ENCODE assay signal across 8 cellular contexts in genomic region chr2:87456477-87457128, GRCh38.
DNase-seq lines count a peak whose midpoint lies in the region; ATAC-seq and TF ChIP-seq lines count a peak whose summit lies in the region.
"Not testable (repeated sequence)": the region's sequence is repeated elsewhere in the genome, so short reads cannot be mapped to it uniquely, and the experiment has no call there.

No MANE protein-coding gene starts in this region.

- not testable (repeated sequence) for TF ChIP-seq CTCF in MM.1S (IDR thresholded peaks at IDR 0.05; ENCODE audit: low read length); right lobe of liver (IDR thresholded peaks at IDR 0.05)

- peak overlapping the region; percentile 72; the same call in 1 of the 2 replicates for H3K27ac ChIP-seq in MM.1S (ENCODE audit: low read length)
- peak overlapping the region; percentile 39 for H3K27ac ChIP-seq in effector memory CD4-positive, alpha-beta T cell (ENCODE audit: insufficient read depth, low read length, poor library complexity, severe bottlenecking)
- H3K27ac ChIP-seq in right lobe of liver = not testable (repeated sequence)

- peak overlapping the region; percentile 91 for H3K27ac Mint-ChIP-seq in activated CD8-positive, alpha-beta memory T cell treated with anti-CD3 and anti-CD28 coated beads, Interleukin-2, amount 10 ng/mL, durations not matched to agents 7 days and 5 days
- H3K27ac Mint-ChIP-seq in stimulated activated memory B cell treated with anti-CD40 and anti-IgM and Interleukin-4, amounts not matched to agents 10 μg/mL and 1 μg/mL and 100 μg/mL, for 72 hours = peak overlapping the region; percentile 72

- H3K4me1 ChIP-seq in MM.1S (ENCODE audit: low read length); effector memory CD4-positive, alpha-beta T cell (ENCODE audit: control insufficient read depth, insufficient read depth, low read length, poor library complexity, severe bottlenecking); right lobe of liver: not testable (repeated sequence)

- not testable (repeated sequence) for H2AFZ ChIP-seq in MM.1S (ENCODE audit: low read length)

- H3K4me2 ChIP-seq in MM.1S (ENCODE audit: low read depth, low read length) = not testable (repeated sequence)

- peak; percentile 63 for ATAC-seq in GM21390 (IDR thresholded peaks at IDR 0.05; ENCODE audit: unreplicated experiment)
- ATAC-seq in HG03064 (IDR thresholded peaks at IDR 0.05; ENCODE audit: low read depth, unreplicated experiment) = peak; percentile 58
- ATAC-seq in activated CD8-positive, alpha-beta memory T cell treated with anti-CD3 and anti-CD28 coated beads, Interleukin-2, amount 10 ng/mL, durations not matched to agents 7 days and 5 days = peak; percentile 63
- ATAC-seq in right lobe of liver = peak in 3 of 4 donors; percentile 34 to 43 (median 40)
- ATAC-seq in stimulated activated memory B cell treated with anti-CD40 and anti-IgM and Interleukin-4, amounts not matched to agents 10 μg/mL and 1 μg/mL and 100 μg/mL, for 72 hours = peak; percentile 76

- not testable (repeated sequence) for H3K36me3 ChIP-seq in MM.1S (replicated peaks; ENCODE audit: insufficient read depth, low read length); effector memory CD4-positive, alpha-beta T cell (ENCODE audit: control insufficient read depth, insufficient read depth, low read length); right lobe of liver

- H3K27me3 Mint-ChIP-seq in activated CD8-positive, alpha-beta memory T cell treated with anti-CD3 and anti-CD28 coated beads, Interleukin-2, amount 10 ng/mL, durations not matched to agents 7 days and 5 days; stimulated activated memory B cell treated with anti-CD40 and anti-IgM and Interleukin-4, amounts not matched to agents 10 μg/mL and 1 μg/mL and 100 μg/mL, for 72 hours: not testable (repeated sequence)

- intact Hi-C loops in right lobe of liver (cut with DNase I) = not testable (repeated sequence)

- DNase-seq in ELR (ENCODE audit: low read depth) = peak; percentile 49
- not testable (repeated sequence) for DNase-seq in MM.1S; effector memory CD4-positive, alpha-beta T cell; right lobe of liver
- peak; percentile 52 for DNase-seq in activated CD8-positive, alpha-beta memory T cell treated with anti-CD3 and anti-CD28 coated beads, Interleukin-2, amount 10 ng/mL, durations not matched to agents 7 days and 5 days

- not testable (repeated sequence) for H3F3A ChIP-seq in MM.1S (ENCODE audit: insufficient read depth, low read length)

- not testable (repeated sequence) for H4K20me1 ChIP-seq in MM.1S (ENCODE audit: insufficient read depth, low read length)

- not testable (repeated sequence) for TF ChIP-seq POLR2A in right lobe of liver (IDR thresholded peaks at IDR 0.05)

- peak overlapping the region; percentile 75 for H3K4me3 Mint-ChIP-seq in activated CD8-positive, alpha-beta memory T cell treated with anti-CD3 and anti-CD28 coated beads, Interleukin-2, amount 10 ng/mL, durations not matched to agents 7 days and 5 days
- peak overlapping the region; percentile 67 for H3K4me3 Mint-ChIP-seq in stimulated activated memory B cell treated with anti-CD40 and anti-IgM and Interleukin-4, amounts not matched to agents 10 μg/mL and 1 μg/mL and 100 μg/mL, for 72 hours

- not testable (repeated sequence) for H3K9me3 Mint-ChIP-seq in activated CD8-positive, alpha-beta memory T cell treated with anti-CD3 and anti-CD28 coated beads, Interleukin-2, amount 10 ng/mL, durations not matched to agents 7 days and 5 days (ENCODE audit: low read depth); stimulated activated memory B cell treated with anti-CD40 and anti-IgM and Interleukin-4, amounts not matched to agents 10 μg/mL and 1 μg/mL and 100 μg/mL, for 72 hours

- H3K4me3 ChIP-seq in MM.1S (ENCODE audit: low read length) = peak overlapping the region; percentile 46; the same call in 1 of the 2 replicates
- H3K4me3 ChIP-seq in effector memory CD4-positive, alpha-beta T cell (ENCODE audit: insufficient read depth, low read depth, low read length, poor library complexity, severe bottlenecking); right lobe of liver: not testable (repeated sequence)

- peaks cover 27% of the 10 kb centered on the region for H3K4me1 Mint-ChIP-seq in activated CD8-positive, alpha-beta memory T cell treated with anti-CD3 and anti-CD28 coated beads, Interleukin-2, amount 10 ng/mL, durations not matched to agents 7 days and 5 days
- not testable (repeated sequence) for H3K4me1 Mint-ChIP-seq in stimulated activated memory B cell treated with anti-CD40 and anti-IgM and Interleukin-4, amounts not matched to agents 10 μg/mL and 1 μg/mL and 100 μg/mL, for 72 hours

- H3K9me3 ChIP-seq in MM.1S (replicated peaks; ENCODE audit: insufficient read depth, low read length); effector memory CD4-positive, alpha-beta T cell (ENCODE audit: control insufficient read depth, low read length); right lobe of liver: not testable (repeated sequence)

- CTCF ChIA-PET in activated CD8-positive, alpha-beta memory T cell treated with anti-CD3 and anti-CD28 coated beads, Interleukin-2, amount 10 ng/mL, durations not matched to agents 7 days and 5 days (lab: Charles Lee) = not testable (repeated sequence)

- H3K36me3 Mint-ChIP-seq in activated CD8-positive, alpha-beta memory T cell treated with anti-CD3 and anti-CD28 coated beads, Interleukin-2, amount 10 ng/mL, durations not matched to agents 7 days and 5 days = peaks cover 15% of the 10 kb centered on the region
- not testable (repeated sequence) for H3K36me3 Mint-ChIP-seq in stimulated activated memory B cell treated with anti-CD40 and anti-IgM and Interleukin-4, amounts not matched to agents 10 μg/mL and 1 μg/mL and 100 μg/mL, for 72 hours

- peak overlapping the region; percentile 60; the same call in 1 of the 2 replicates for H3K9ac ChIP-seq in MM.1S (ENCODE audit: low read length)

- 20% methylated on average over 1 of the region's 17 CpGs for WGBS in right lobe of liver (ENCODE audit: insufficient coverage, low coverage, low lambda C conversion rate, missing lambda C conversion rate)

- H3K9me2 ChIP-seq in MM.1S (replicated peaks; ENCODE audit: insufficient read depth, low read length) = not testable (repeated sequence)

- H3K79me2 ChIP-seq in MM.1S (ENCODE audit: low read length) = peaks cover 13% of the 10 kb centered on the region

- H3K27me3 ChIP-seq in MM.1S (replicated peaks; ENCODE audit: insufficient read depth, low read length); effector memory CD4-positive, alpha-beta T cell (replicated peaks; ENCODE audit: control insufficient read depth, insufficient read depth, low read length, poor library complexity, severe bottlenecking); right lobe of liver: not testable (repeated sequence)
